ENCODE assay signal across 32 cellular contexts in the genomic region with DNA sequence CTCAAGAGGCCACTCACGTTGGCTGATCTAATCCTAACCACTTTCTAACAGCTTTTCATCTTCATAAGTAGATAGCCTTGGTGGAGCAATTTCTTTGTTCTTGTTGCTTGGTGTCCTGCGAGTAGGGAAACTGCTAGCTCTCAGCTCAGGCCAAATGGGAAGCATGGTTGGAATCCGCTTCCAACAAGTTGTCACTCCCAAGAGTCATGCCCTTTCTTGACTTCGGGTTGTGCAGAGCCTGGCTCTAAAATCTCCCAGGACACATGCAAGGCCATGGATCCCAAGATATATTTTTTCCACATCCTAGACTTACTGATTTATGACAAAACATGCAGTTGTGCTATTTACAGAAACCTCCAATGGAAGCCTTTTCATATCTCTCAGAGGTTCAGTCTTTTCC. TPM values are rescaled to one million over a fixed set of nuclear protein-coding genes. Genes with fewer than 3 reads are reported as not detected.
DNase-seq lines count a peak whose midpoint lies in the region; ATAC-seq and TF ChIP-seq lines count a peak whose summit lies in the region.
"Had no signal": no experiment of that assay in that cellular context is flagged by ENCODE, and none has a peak within 500 bp of the region (broad histone marks: within the 10 kb centered on the region; RNA-seq: fewer than 3 reads in every experiment).

No MANE protein-coding gene starts in this region.

- H3K27ac ChIP-seq in right atrium auricular region (no peak overlapping the region), left ventricle myocardium inferior (replicated peaks) (no peak overlapping the region), thoracic aorta (no peak overlapping the region)
- H3K27ac ChIP-seq: 22Rv1; A549; BLaER1; BLaER1 treated with 17β-estradiol and CSF1 and Interleukin-3, amounts not matched to agents 10 nM and 100 nM; C4-2B had no signal

- ATAC-seq in Right ventricle myocardium superior (ENCODE audit: poor library complexity) (peak; percentile 34), left ventricle myocardium superior (peak; percentile 41), thoracic aorta (ENCODE audit: insufficient number of reproducible peaks, low FRiP score, low read depth) (peak; percentile 27), GM19463 (IDR thresholded peaks at IDR 0.05; ENCODE audit: unreplicated experiment) (no peak)
- ATAC-seq: A549; CD8-positive, alpha-beta T cell had no signal

- intact Hi-C loops in Right ventricle myocardium superior (cut with DNase I), result no loop called here
- intact Hi-C loops in left ventricle myocardium superior (cut with micrococcal nuclease), result no loop called here
- intact Hi-C loops in left ventricle myocardium inferior (cut with micrococcal nuclease), result no loop called here

- H3K4me1 ChIP-seq in right atrium auricular region (no peaks in the 10 kb centered on the region), left ventricle myocardium inferior (no peaks in the 10 kb centered on the region), thoracic aorta (ENCODE audit: control insufficient read depth in 1 of 2, low read depth in 2 of 2) (no peaks in the 10 kb centered on the region)
- H3K4me1 ChIP-seq: A549, BE2C, BLaER1, Caco-2 had no signal

- no peak for TF ChIP-seq CTCF in right atrium auricular region (IDR thresholded peaks at IDR 0.05)
- no peak for TF ChIP-seq CTCF in left ventricle myocardium inferior (IDR thresholded peaks at IDR 0.05; ENCODE audit: borderline replicate concordance)
- TF ChIP-seq CTCF in thoracic aorta (IDR thresholded peaks at IDR 0.05), result no peak

- DNase-seq in Right ventricle myocardium superior, result no peak
- DNase-seq in right atrium auricular region (ENCODE audit: low spot score), result no peak
- DNase-seq in left ventricle myocardium superior, result no peak
- no peak for DNase-seq in left ventricle myocardium inferior
- DNase-seq in thoracic aorta (ENCODE audit: low spot score), result no peak
- DNase-seq: 8988T; ACHN; AML-193; BE2C; C1 segment of cervical spinal cord; Caco-2; Calu3; CD4-positive, alpha-beta memory T cell; CD4-positive, alpha-beta T cell; CD4-positive, CD25-positive, alpha-beta regulatory T cell; CD8-positive, alpha-beta memory T cell; CD8-positive, alpha-beta T cell; COR-L47; DMS 273 treated with DMSO at 0.1 percent for 48 hours; DMS153; DMS53; DMS79; DMS79 treated with DMSO at 0.1 percent for 48 hours; DND-41; EL had no signal

- H3K9me3 ChIP-seq in right atrium auricular region (no peaks in the 10 kb centered on the region), left ventricle myocardium inferior (replicated peaks) (peaks cover 11% of the 10 kb centered on the region), thoracic aorta (no peaks in the 10 kb centered on the region)
- H3K9me3 ChIP-seq: BE2C had no signal

- H3K4me3 ChIP-seq in right atrium auricular region (no peak overlapping the region), left ventricle myocardium inferior (no peak overlapping the region), thoracic aorta (no peak overlapping the region)
- H3K4me3 ChIP-seq: A549; BLaER1; BLaER1 treated with 17β-estradiol and CSF1 and Interleukin-3, amounts not matched to agents 10 nM and 100 nM had no signal

- H3K36me3 ChIP-seq in right atrium auricular region (no peaks in the 10 kb centered on the region), left ventricle myocardium inferior (no peaks in the 10 kb centered on the region), thoracic aorta (peaks cover 2% of the 10 kb centered on the region)
- H3K36me3 ChIP-seq: BE2C had no signal

- H3K27me3 ChIP-seq in right atrium auricular region, result no peaks in the 10 kb centered on the region
- H3K27me3 ChIP-seq in left ventricle myocardium inferior (ENCODE audit: low read depth), result no peaks in the 10 kb centered on the region
- H3K27me3 ChIP-seq in thoracic aorta (replicated peaks; ENCODE audit: insufficient read depth), result no peaks in the 10 kb centered on the region
- H3K27me3 ChIP-seq: BE2C had no signal

RNA-seq across cellular contexts. Expression of a gene that starts 7.3 kb away (rescaled TPM):
- total RNA-seq in Right ventricle myocardium superior (0.16 TPM), right atrium auricular region (not detected), left ventricle myocardium superior (0.32 TPM), left ventricle myocardium inferior (0.22 TPM), thoracic aorta (1 to 10 TPM; 1.3 to 1.8 TPM)
- total RNA-seq: B cell; CD4-positive, alpha-beta memory T cell; CD4-positive, alpha-beta T cell; CD4-positive, CD25-positive, alpha-beta regulatory T cell; CD8-positive, alpha-beta memory T cell; CD8-positive, alpha-beta T cell had no signal

RNA-seq across cellular contexts. Expression of a gene that starts 29.8 kb away (rescaled TPM):
- total RNA-seq in Right ventricle myocardium superior (4.2 TPM), right atrium auricular region (1 to 10 TPM; 4.1 to 5.0 TPM), left ventricle myocardium superior (5.1 TPM), left ventricle myocardium inferior (4.8 TPM), thoracic aorta (10 to 100 TPM in 1 of 2 donors, 1 to 10 TPM in 1; 5.1 to 14.3 TPM)

RNA-seq across cellular contexts. Expression of a gene that starts 31.7 kb away (rescaled TPM):
- total RNA-seq in Right ventricle myocardium superior, result 217 TPM
- total RNA-seq in right atrium auricular region, result 100 to 1,000 TPM; 145 TPM
- 246 TPM for total RNA-seq in left ventricle myocardium superior
- 201 TPM for total RNA-seq in left ventricle myocardium inferior
- total RNA-seq in thoracic aorta, result 100 to 1,000 TPM; 181 to 200 TPM
